9 cellular contexts compared by ENCODE assay signal in genomic region chr11:72720806-72721205, GRCh38. TPM values are rescaled to one million over a fixed set of nuclear protein-coding genes. Genes with fewer than 3 reads are reported as not detected.
A peak's percentile ranks its signal among the peaks of the same experiment; 100 is the strongest.
DNase-seq lines count a peak whose midpoint lies in the region; ATAC-seq and TF ChIP-seq lines count a peak whose summit lies in the region.
"Had no signal": no experiment of that assay in that cellular context is flagged by ENCODE, and none has a peak within 500 bp of the region (broad histone marks: within the 10 kb centered on the region; RNA-seq: fewer than 3 reads in every experiment).

No MANE protein-coding gene starts in this region.

- H3K4me3 ChIP-seq in A673 (ENCODE audit: low read depth, low read length, poor library complexity, severe bottlenecking) (peak overlapping the region; percentile 54), KMS-11 (IDR thresholded peaks at IDR 0.05; ENCODE audit: insufficient read depth, low read depth, low read length) (no peak overlapping the region), colonic mucosa (peak overlapping the region; percentile 44), muscle layer of colon (ENCODE audit: low read depth in 1 of 2, low read length in 2 of 2) (peak overlapping the region; percentile 51 to 82)

- TF ChIP-seq CTCF in A673 (conservative IDR thresholded peaks at IDR 0.05; ENCODE audit: low read depth, low read length), result no peak
- TF ChIP-seq CTCF in KMS-11 (conservative IDR thresholded peaks at IDR 0.05; ENCODE audit: low read depth, low read length), result no peak
- no peak for TF ChIP-seq CTCF in colonic mucosa (IDR thresholded peaks at IDR 0.05)
- TF ChIP-seq CTCF in GM20000 (IDR thresholded peaks at IDR 0.05; ENCODE audit: extremely low read depth, missing control alignments), result no peak

- H3K36me3 ChIP-seq in A673 (ENCODE audit: insufficient read depth, low read length, poor library complexity, severe bottlenecking), result no peaks in the 10 kb centered on the region
- no peaks in the 10 kb centered on the region for H3K36me3 ChIP-seq in KMS-11 (ENCODE audit: insufficient read depth)
- no peaks in the 10 kb centered on the region for H3K36me3 ChIP-seq in colonic mucosa
- H3K36me3 ChIP-seq in muscle layer of colon (ENCODE audit: insufficient read depth, low read length), result no peaks in the 10 kb centered on the region

- no TSS peak for BruUV-seq in A673 (replicated peaks; lab: Mats Ljungman, UMichigan)

- no peak for ATAC-seq in HG02588 (IDR thresholded peaks at IDR 0.05; ENCODE audit: unreplicated experiment)
- ATAC-seq in HG03432 (IDR thresholded peaks at IDR 0.05; ENCODE audit: unreplicated experiment), result no peak

- POLR2A ChIA-PET in A673 (lab: Charles Lee; ENCODE audit: low non-redundant PET), result no interaction called here

- peaks cover 44% of the 10 kb centered on the region for H3K79me2 ChIP-seq in KMS-11 (ENCODE audit: insufficient read depth, low read depth)

- H3K27me3 ChIP-seq in A673 (replicated peaks; ENCODE audit: insufficient read depth, low read depth, low read length, poor library complexity) (no peaks in the 10 kb centered on the region), KMS-11 (ENCODE audit: insufficient read depth, low read depth) (no peaks in the 10 kb centered on the region), colonic mucosa (no peaks in the 10 kb centered on the region), muscle layer of colon (ENCODE audit: control insufficient read depth in 1 of 2, insufficient read depth in 2 of 2, low read length in 2 of 2) (no peaks in the 10 kb centered on the region)

- H3K9ac ChIP-seq in KMS-11 (peak overlapping the region; percentile 62; the same call in 1 of the 2 replicates), colonic mucosa (ENCODE audit: low read depth in 2 of 2, low read length in 2 of 2) (peak overlapping the region; percentile 88 to 91), muscle layer of colon (ENCODE audit: low read length) (peak overlapping the region; percentile 59)

- H2AFZ ChIP-seq in KMS-11 (ENCODE audit: low read depth), result no peak overlapping the region

- H4K20me1 ChIP-seq in KMS-11 (ENCODE audit: insufficient read depth), result no peaks in the 10 kb centered on the region

- H3K9me3 ChIP-seq in A673 (ENCODE audit: low read depth, low read length, poor library complexity, severe bottlenecking), result no peaks in the 10 kb centered on the region
- no peaks in the 10 kb centered on the region for H3K9me3 ChIP-seq in colonic mucosa
- no peaks in the 10 kb centered on the region for H3K9me3 ChIP-seq in muscle layer of colon (ENCODE audit: low read length)

- intact Hi-C loops in A673 (cut with micrococcal nuclease; ENCODE audit: unreplicated experiment) (loop anchor here (10.0 kb wide), 1 partner anchor 524 kb away; no protein-coding TSS in a partner anchor), colonic mucosa (cut with DNase I) (loop anchor here (5.0 kb wide), 1 partner anchor 456 kb away; no protein-coding TSS in a partner anchor)

- H3K4me2 ChIP-seq in KMS-11, result peak overlapping the region; percentile 98

- H3K4me1 ChIP-seq in A673 (ENCODE audit: insufficient read depth, low read length, poor library complexity, severe bottlenecking) (peaks cover 19% of the 10 kb centered on the region), KMS-11 (ENCODE audit: low read depth, poor library complexity, severe bottlenecking) (peaks cover 46% of the 10 kb centered on the region), colonic mucosa (peaks cover 23% of the 10 kb centered on the region), muscle layer of colon (ENCODE audit: insufficient read depth, low read length) (peaks cover 54% of the 10 kb centered on the region)

- H3K27ac ChIP-seq in A673 (ENCODE audit: low read depth, low read length, poor library complexity, severe bottlenecking) (peak overlapping the region; percentile 86), KMS-11 (peak overlapping the region; percentile 59; the same call in 1 of the 2 replicates), colonic mucosa (peak overlapping the region; percentile 86), muscle layer of colon (ENCODE audit: low read depth, low read length) (peak overlapping the region; percentile 66)

- no peak for DNase-seq in A673 (ENCODE audit: low spot score)
- no peak for DNase-seq in colonic mucosa
- no peak for DNase-seq in GM20000 (ENCODE audit: low spot score)
- no peak for DNase-seq in GOT3 (lab: John Stamatoyannopoulos, UW)
- DNase-seq: GDM1 had no signal

- CTCF ChIA-PET in A673 (lab: Charles Lee), result no interaction called here

RNA-seq across cellular contexts. Expression of gene ARAP1, which starts 31.4 kb away (rescaled TPM):
- 66.1 and 68.4 TPM in 2 replicates for total RNA-seq in A673 (2021)
- total RNA-seq in colonic mucosa, result 10 to 100 TPM; 70.4 to 89.8 TPM

RNA-seq across cellular contexts. Expression of gene PDE2A, which starts 46.6 kb away (rescaled TPM):
- total RNA-seq in A673 (2021) (0.58 and 1.2 TPM in 2 replicates), colonic mucosa (1 to 10 TPM; 5.6 to 8.9 TPM)
